1 cellular context compared by ENCODE assay signal in the genomic region with DNA sequence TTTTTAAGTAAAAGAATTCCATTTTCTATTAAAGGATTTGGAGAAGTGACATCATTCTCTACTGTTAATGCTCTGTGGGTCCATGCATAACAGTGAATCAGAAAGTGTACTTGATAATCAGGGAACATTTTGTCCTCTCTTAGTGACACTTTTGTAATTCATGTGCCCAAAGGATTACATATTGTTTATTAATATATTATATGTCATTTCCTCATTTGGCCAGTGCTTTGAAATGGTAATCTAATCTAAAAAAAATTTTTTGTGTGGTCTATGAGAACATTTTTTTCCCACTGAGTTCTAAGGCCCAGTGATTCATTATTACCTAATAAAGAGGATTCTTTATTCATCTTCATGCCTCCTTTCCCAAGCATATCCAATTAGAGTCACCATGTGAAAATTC.
TF ChIP-seq lines count a peak whose summit lies in the region.

No MANE protein-coding gene starts in this region.

TF ChIP-seq in IMR-90, 13 proteins besides CTCF, POLR2A, EP300 and RAD21 (continued from another document):
- TF ChIP-seq FOS (IDR thresholded peaks at IDR 0.05; ENCODE audit: low read depth, low read length), result no peak
